ENCODE assay signal across 24 cellular contexts in the genomic region with DNA sequence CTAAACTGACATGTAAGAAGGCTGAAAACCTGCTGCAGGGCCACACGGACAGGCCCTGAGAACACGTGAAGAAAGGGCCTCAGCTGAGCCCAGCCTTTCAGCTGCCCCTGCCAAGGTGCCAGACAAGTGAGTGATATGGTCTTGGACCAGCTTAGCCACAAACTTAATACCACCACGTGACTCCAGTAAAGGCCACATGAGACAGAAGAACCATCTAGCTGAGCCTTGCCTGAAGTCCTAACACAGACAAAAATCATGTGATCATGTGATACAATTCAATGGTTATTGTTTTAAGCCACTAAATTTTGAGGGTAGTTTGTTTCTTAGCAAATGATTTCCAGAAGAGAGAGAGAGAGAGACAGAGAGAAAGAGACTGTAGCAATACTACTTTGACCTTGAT.
DNase-seq lines count a peak whose midpoint lies in the region; ATAC-seq, FAIRE-seq and TF ChIP-seq lines count a peak whose summit lies in the region.
"Had no signal": no experiment of that assay in that cellular context is flagged by ENCODE, and none has a peak within 500 bp of the region (broad histone marks: within the 10 kb centered on the region; RNA-seq: fewer than 3 reads in every experiment).

No MANE protein-coding gene starts in this region.

- no peak overlapping the region for H2BK15ac ChIP-seq in mesenchymal stem cell (ENCODE audit: low read depth, poor library complexity, severe bottlenecking)

- H3K9me3 ChIP-seq in HepG2 (ENCODE audit: low read length) = no peaks in the 10 kb centered on the region; the same call in 1 of the 2 replicates
- H3K9me3 ChIP-seq in right lobe of liver = no peaks in the 10 kb centered on the region
- H3K9me3 ChIP-seq in K562 (replicated peaks; ENCODE audit: control insufficient read depth, insufficient read depth, low read depth, low read length) = 0 out of 2 replicates have a peak, but pooled peaks cover 2% of the 10 kb centered on the region
- peaks cover 8% of the 10 kb centered on the region for H3K9me3 ChIP-seq in mesenchymal stem cell (ENCODE audit: control insufficient read depth, low read length)
- H3K9me3 ChIP-seq: SJSA1 had no signal

- DNase-seq in HepG2 (ENCODE audit: low spot score) (no peak), right lobe of liver (no peak), K562 (ENCODE audit: extremely low read depth in 1 of 4, low spot score in 3 of 4) (no peak), mesenchymal stem cell (no peak), DMS79 treated with DMSO at 0.1 percent for 48 hours (lab: John Stamatoyannopoulos, UW) (no peak), DMS 273 (lab: John Stamatoyannopoulos, UW; ENCODE audit: unreplicated experiment) (no peak)
- DNase-seq in central memory CD4-positive, alpha-beta T cell = no peak
- no peak for DNase-seq in activated CD4-positive, CD25-positive, alpha-beta regulatory T cell (lab: John Stamatoyannopoulos, UW)
- DNase-seq: CD4-positive, CD25-positive, alpha-beta regulatory T cell; GF-D8; NCI-H1092 treated with DMSO at 0.1 percent for 48 hours; NCI-H1436; NCI-H187; NCI-H2081 treated with DMSO at 0.1 percent for 48 hours; NCI-H2171; NCI-H226; NCI-H510A; NCI-H69 had no signal

- H3K27me3 ChIP-seq in HepG2 (ENCODE audit: control insufficient read depth in 1 of 2, insufficient read depth in 2 of 2, low read length in 2 of 2) (no peaks in the 10 kb centered on the region), right lobe of liver (no peaks in the 10 kb centered on the region), K562 (ENCODE audit: control insufficient read depth in 2 of 2, insufficient read depth in 2 of 2, low read length in 2 of 2) (no peaks in the 10 kb centered on the region), mesenchymal stem cell (ENCODE audit: control insufficient read depth in 1 of 2, insufficient read depth in 1 of 2, low read length in 2 of 2) (no peaks in the 10 kb centered on the region)
- H3K27me3 ChIP-seq: SJSA1 had no signal

- H3K36me3 ChIP-seq in HepG2 (replicated peaks in 1 of 2; ENCODE audit: control insufficient read depth in 1 of 2, insufficient read depth in 2 of 2, low read length in 2 of 2) (no peaks in the 10 kb centered on the region), right lobe of liver (no peaks in the 10 kb centered on the region), K562 (ENCODE audit: control insufficient read depth, insufficient read depth, low read length) (no peaks in the 10 kb centered on the region), mesenchymal stem cell (ENCODE audit: control insufficient read depth in 1 of 2, insufficient read depth in 2 of 2, low read depth in 1 of 2, low read length in 2 of 2) (no peaks in the 10 kb centered on the region)
- H3K36me3 ChIP-seq: SJSA1 had no signal

- H4K91ac ChIP-seq in mesenchymal stem cell (ENCODE audit: low read length) = peak overlapping the region; percentile 66

- ATAC-seq in HepG2 (no peak), right lobe of liver (no peak), K562 (no peak)
- ATAC-seq: Right ventricle myocardium inferior had no signal

- H3K18ac ChIP-seq in mesenchymal stem cell (ENCODE audit: low read depth in 1 of 2, low read length in 2 of 2) = no peak overlapping the region

- TF ChIP-seq EP300 in HepG2 (IDR thresholded peaks at IDR 0.05; ENCODE audit: low read depth in 2 of 2, low read length in 2 of 2) = no peak
- TF ChIP-seq EP300 in HepG2 (CRISPR knock-in tag; IDR thresholded peaks at IDR 0.05; ENCODE audit: borderline replicate concordance) = no peak
- no peak for TF ChIP-seq EP300 in K562 (IDR thresholded peaks at IDR 0.05; ENCODE audit: low read length)

- H3K27ac ChIP-seq in HepG2 (ENCODE audit: extremely low read length, insufficient read depth, low read length) = no peak overlapping the region
- no peak overlapping the region for H3K27ac ChIP-seq in right lobe of liver
- H3K27ac ChIP-seq in K562 (ENCODE audit: extremely low read depth, low read depth, low read length) = no peak overlapping the region
- H3K27ac ChIP-seq in mesenchymal stem cell (ENCODE audit: low read length, poor library complexity, severe bottlenecking) = no peak overlapping the region
- H3K27ac ChIP-seq: HL-60, SJSA1 had no signal

- H3K4me1 ChIP-seq in HepG2 (ENCODE audit: insufficient read depth, low read length) (no peaks in the 10 kb centered on the region), right lobe of liver (no peaks in the 10 kb centered on the region), K562 (replicated peaks in 1 of 2; ENCODE audit: control insufficient read depth in 2 of 2, insufficient read depth in 2 of 2, low read length in 2 of 2) (no peaks in the 10 kb centered on the region), mesenchymal stem cell (ENCODE audit: control insufficient read depth, insufficient read depth, low read depth, low read length) (no peaks in the 10 kb centered on the region)

- intact Hi-C loops in HepG2 (cut with micrococcal nuclease; ENCODE audit: unreplicated experiment) (no loop called here), right lobe of liver (cut with DNase I) (no loop called here), K562 (cut with micrococcal nuclease) (no loop called here)

- no peak for FAIRE-seq in HepG2 (lab: Jason Lieb, UNC)
- FAIRE-seq in K562 (lab: Jason Lieb, UNC) = no peak
- FAIRE-seq: GM12892, GM19239, H54 had no signal

- in situ Hi-C loops in HepG2 (cut with HindIII; ENCODE audit: extremely low pct_ligation_motif_present, low pct_unique_long_range_greater_than_20kb) = no loop called here
- in situ Hi-C loops in K562 (cut with MboI) = no loop called here

- CTCF ChIA-PET in HepG2 (lab: Yijun Ruan, JAX; ENCODE audit: low intra/inter-chr PET ratio, low total read pairs) = no interaction called here
- CTCF ChIA-PET in K562 (lab: Yijun Ruan, JAX; ENCODE audit: low intra/inter-chr PET ratio) = no interaction called here

- H3K9ac ChIP-seq in HepG2 (ENCODE audit: insufficient read depth, low read depth, low read length) = no peak overlapping the region
- H3K9ac ChIP-seq in K562 (ENCODE audit: insufficient read depth in 1 of 2, low read depth in 2 of 2, low read length in 2 of 2) = no peak overlapping the region
- H3K9ac ChIP-seq in mesenchymal stem cell (ENCODE audit: low read length) = no peak overlapping the region

- H2BK120ac ChIP-seq in mesenchymal stem cell (ENCODE audit: low read depth, low read length) = no peak overlapping the region

- TF ChIP-seq RAD21 in HepG2 (CRISPR knock-in tag; IDR thresholded peaks at IDR 0.05) (no peak), K562 (CRISPR knock-in tag; conservative IDR thresholded peaks at IDR 0.05 in 1 of 2, IDR thresholded peaks at IDR 0.05 in 1 of 2) (no peak)

- H2AFZ ChIP-seq in HepG2 (ENCODE audit: low read length) (no peak overlapping the region), K562 (ENCODE audit: low read depth, low read length) (no peak overlapping the region), mesenchymal stem cell (ENCODE audit: low read depth, low read length) (no peak overlapping the region)

- BruUV-seq in HepG2 (replicated peaks; lab: Mats Ljungman, UMichigan) (no TSS peak), K562 (replicated peaks; lab: Mats Ljungman, UMichigan) (no TSS peak)

- no peaks in the 10 kb centered on the region for H3K9me1 ChIP-seq in K562 (ENCODE audit: control insufficient read depth, insufficient read depth, low read length)

- WGBS in HepG2 (ENCODE audit: low lambda C conversion rate) = 0% methylated on average over 1 of the region's 3 CpGs
- WGBS in right lobe of liver (ENCODE audit: insufficient coverage, low coverage, low lambda C conversion rate, missing lambda C conversion rate) = no CpG with 5 or more reads among the region's 3 CpGs
- 0% methylated on average over 3 of the region's 3 CpGs for WGBS in K562 (ENCODE audit: insufficient coverage, low coverage, missing lambda C conversion rate)
- WGBS in mesenchymal stem cell = 86% methylated on average over 2 of the region's 3 CpGs

- H2AK5ac ChIP-seq in mesenchymal stem cell (ENCODE audit: low read length, severe bottlenecking) = no peak overlapping the region

- H3K79me1 ChIP-seq in mesenchymal stem cell (replicated peaks; ENCODE audit: low read length, poor library complexity, severe bottlenecking) = no peaks in the 10 kb centered on the region

- H4K8ac ChIP-seq in mesenchymal stem cell (ENCODE audit: low read length) = no peak overlapping the region

- TF ChIP-seq POLR2A in HepG2 (IDR thresholded peaks at IDR 0.05; ENCODE audit: insufficient read depth in 1 of 2, low read depth in 2 of 2, low read length in 2 of 2) (no peak), right lobe of liver (IDR thresholded peaks at IDR 0.05) (no peak), K562 (conservative IDR thresholded peaks at IDR 0.05) (no peak)

- H3K4ac ChIP-seq in mesenchymal stem cell (ENCODE audit: low read depth in 1 of 2, low read length in 2 of 2) = peak overlapping the region; percentile 13 to 37

- no peak overlapping the region for H3K14ac ChIP-seq in mesenchymal stem cell (ENCODE audit: low read length in 2 of 2)

- no peak overlapping the region for H3K4me2 ChIP-seq in HepG2 (ENCODE audit: low read depth, low read length)
- no peak overlapping the region for H3K4me2 ChIP-seq in K562 (ENCODE audit: insufficient read depth, low read length)
- no peak overlapping the region for H3K4me2 ChIP-seq in mesenchymal stem cell (ENCODE audit: low read length, poor library complexity, severe bottlenecking)

- H4K20me1 ChIP-seq in HepG2 (ENCODE audit: insufficient read depth, low read length) = no peaks in the 10 kb centered on the region
- no peaks in the 10 kb centered on the region for H4K20me1 ChIP-seq in K562 (replicated peaks; ENCODE audit: control insufficient read depth, insufficient read depth, low read length)

- no peak overlapping the region for H3K23ac ChIP-seq in mesenchymal stem cell (ENCODE audit: low read length in 2 of 2)

- H2BK5ac ChIP-seq in mesenchymal stem cell (ENCODE audit: low read depth, low read length, poor library complexity, severe bottlenecking) = no peak overlapping the region

- H3K79me2 ChIP-seq in HepG2 (ENCODE audit: insufficient read depth, low read length) (no peaks in the 10 kb centered on the region), K562 (ENCODE audit: control insufficient read depth, insufficient read depth, low read length) (no peaks in the 10 kb centered on the region)

- peak overlapping the region; percentile 59 to 97 for H2BK12ac ChIP-seq in mesenchymal stem cell (ENCODE audit: low read length in 2 of 2)

- no peak for TF ChIP-seq CTCF in HepG2 (CRISPR knock-in tag; IDR thresholded peaks at IDR 0.05)
- TF ChIP-seq CTCF in right lobe of liver (IDR thresholded peaks at IDR 0.05) = no peak
- no peak for TF ChIP-seq CTCF in K562 (IDR thresholded peaks at IDR 0.05 in 2 of 3, conservative IDR thresholded peaks at IDR 0.05 in 1 of 3; ENCODE audit: insufficient read depth in 2 of 3, low read depth in 1 of 3, low read length in 3 of 3)

- H3K4me3 ChIP-seq in HepG2 (replicated peaks in 1 of 3; ENCODE audit: insufficient read depth in 1 of 3, low read depth in 2 of 3, low read length in 3 of 3) (no peak overlapping the region), right lobe of liver (no peak overlapping the region), K562 (no peak overlapping the region), mesenchymal stem cell (ENCODE audit: insufficient read depth in 1 of 2, low read depth in 1 of 2, low read length in 2 of 2) (peak overlapping the region in 1 of 2 experiments; percentile 6)
- H3K4me3 ChIP-seq: SJSA1 had no signal

- POLR2A ChIA-PET in HepG2 (lab: Yijun Ruan, JAX) = no interaction called here
- POLR2A ChIA-PET in K562 (lab: Yijun Ruan, JAX) = no interaction called here
